ENCODE assay signal across 8 cellular contexts in the genomic region with DNA sequence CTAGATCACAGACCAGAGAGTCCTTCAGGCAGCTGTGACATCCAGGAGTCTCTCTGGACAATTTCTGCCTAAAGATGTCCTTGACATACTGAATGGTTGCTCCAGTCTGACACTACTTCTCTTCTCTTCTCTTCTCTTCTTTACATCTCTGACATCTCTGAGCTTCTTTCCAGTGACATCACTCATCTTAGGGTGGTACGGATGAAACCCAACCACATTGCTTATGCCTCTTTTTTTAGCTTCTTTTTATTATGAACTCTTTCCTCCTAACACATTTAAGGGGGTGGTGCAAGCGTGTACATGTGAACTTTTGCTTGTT. TPM values are rescaled to one million over a fixed set of nuclear protein-coding genes. Genes with fewer than 3 reads are reported as not detected.
DNase-seq lines count a peak whose midpoint lies in the region; ATAC-seq and TF ChIP-seq lines count a peak whose summit lies in the region.
"Had no signal": no experiment of that assay in that cellular context is flagged by ENCODE, and none has a peak within 500 bp of the region (broad histone marks: within the 10 kb centered on the region; RNA-seq: fewer than 3 reads in every experiment).

No MANE protein-coding gene starts in this region.

- peaks cover 5% of the 10 kb centered on the region for H3K9me3 Mint-ChIP-seq in activated CD8-positive, alpha-beta T cell treated with anti-CD3 and anti-CD28 coated beads for 36 hours

- intact Hi-C loops in activated CD8-positive, alpha-beta T cell treated with anti-CD3 and anti-CD28 coated beads for 36 hours (cut with micrococcal nuclease) = loop anchor here (2.0 to 5.0 kb wide), 2 partner anchors 23 to 36 kb away; no protein-coding TSS in a partner anchor

- peak overlapping the region; percentile 61 for H3K4me3 Mint-ChIP-seq in activated CD8-positive, alpha-beta T cell treated with anti-CD3 and anti-CD28 coated beads for 36 hours

- no peak overlapping the region for H3K4me3 ChIP-seq in skin epidermis

- H3K36me3 Mint-ChIP-seq in activated CD8-positive, alpha-beta T cell treated with anti-CD3 and anti-CD28 coated beads for 36 hours (ENCODE audit: low read depth) = peaks cover 4% of the 10 kb centered on the region

- H3K27ac Mint-ChIP-seq in activated CD8-positive, alpha-beta T cell treated with anti-CD3 and anti-CD28 coated beads for 36 hours = peak overlapping the region; percentile 81

- peaks cover 37% of the 10 kb centered on the region for H3K4me1 Mint-ChIP-seq in activated CD8-positive, alpha-beta T cell treated with anti-CD3 and anti-CD28 coated beads for 36 hours (ENCODE audit: low read depth)

- TF ChIP-seq CTCF in activated CD8-positive, alpha-beta T cell treated with anti-CD3 and anti-CD28 coated beads for 36 hours (IDR thresholded peaks at IDR 0.05) = no peak

- ATAC-seq in GM18870 (IDR thresholded peaks at IDR 0.05; ENCODE audit: unreplicated experiment) = peak; percentile 16
- ATAC-seq in activated CD8-positive, alpha-beta T cell treated with anti-CD3 and anti-CD28 coated beads for 36 hours = peak; percentile 53

- peak overlapping the region in 13 of 21 experiments; percentile 16 to 83 (median 39) for H3K27ac ChIP-seq in skin epidermis

- CTCF ChIA-PET in activated CD8-positive, alpha-beta T cell treated with anti-CD3 and anti-CD28 coated beads for 36 hours (lab: Charles Lee) = interaction anchor here (0.6 to 3.3 kb wide), 10 partner anchors 9 to 250 kb away, joined by 3 to 17 read pairs (median 6); partner anchors contain the start of gene IRF2

- POLR2A ChIA-PET in activated CD8-positive, alpha-beta T cell treated with anti-CD3 and anti-CD28 coated beads for 36 hours (lab: Charles Lee) = interaction anchor here (0.9 to 3.8 kb wide), 12 partner anchors 9 to 245 kb away, joined by 3 to 18 read pairs (median 4); partner anchors contain the start of gene IRF2

- DNase-seq in HCEC 1CT (peak; percentile 43), GM19238 (ENCODE audit: insufficient read length, low spot score) (no peak), cerebellar cortex (ENCODE audit: low spot score) (no peak), NCI-H1092 (lab: John Stamatoyannopoulos, UW) (no peak)
- DNase-seq in activated CD8-positive, alpha-beta T cell treated with anti-CD3 and anti-CD28 coated beads for 36 hours = no peak
- DNase-seq: SHP77 had no signal

- no peaks in the 10 kb centered on the region for H3K27me3 Mint-ChIP-seq in activated CD8-positive, alpha-beta T cell treated with anti-CD3 and anti-CD28 coated beads for 36 hours

RNA-seq across cellular contexts. Expression of gene IRF2, which starts 39.4 kb away (rescaled TPM):
- total RNA-seq in activated CD8-positive, alpha-beta T cell treated with anti-CD3 and anti-CD28 coated beads for 36 hours = 10 to 100 TPM; 48.1 to 56.4 TPM
